In genomic region chr9:83957029-83957513, GRCh38 we compare ENCODE assay signal across 8 cellular contexts. TPM values are rescaled to one million over a fixed set of nuclear protein-coding genes. Genes with fewer than 3 reads are reported as not detected.
A peak's percentile ranks its signal among the peaks of the same experiment; 100 is the strongest.
DNase-seq lines count a peak whose midpoint lies in the region; ATAC-seq and TF ChIP-seq lines count a peak whose summit lies in the region.

No MANE protein-coding gene starts in this region.

- H3K27me3 ChIP-seq in skeletal muscle tissue (ENCODE audit: control insufficient read depth in 3 of 3, insufficient read depth in 3 of 3, low read length in 3 of 3), result no peaks in the 10 kb centered on the region

- peaks cover 0 to 1% (median under 1%) of the 10 kb centered on the region in 3 donors for H3K36me3 ChIP-seq in skeletal muscle tissue (ENCODE audit: control insufficient read depth in 3 of 3, insufficient read depth in 3 of 3, low read length in 3 of 3)

- TF ChIP-seq CTCF in fibroblast of the aortic adventitia (IDR thresholded peaks at IDR 0.05; ENCODE audit: insufficient read depth, low read length), result no peak

- H3K9ac ChIP-seq in skeletal muscle tissue (ENCODE audit: low read depth in 1 of 3, low read length in 3 of 3), result peak overlapping the region; percentile 92 to 96 (median 93)

- H3K4me3 ChIP-seq in fibroblast of the aortic adventitia (ENCODE audit: low read depth, low read length), result peak overlapping the region; percentile 70
- peak overlapping the region; percentile 90 to 95 (median 93) for H3K4me3 ChIP-seq in skeletal muscle tissue (ENCODE audit: low read length in 3 of 3)

- H3K27ac ChIP-seq in skeletal muscle tissue (ENCODE audit: low read depth, low read length), result peak overlapping the region; percentile 83

- peaks cover 3 to 19% (median 15%) of the 10 kb centered on the region in 3 donors for H3K4me1 ChIP-seq in skeletal muscle tissue (ENCODE audit: control insufficient read depth in 3 of 3, insufficient read depth in 3 of 3, low read length in 3 of 3)

- H3K9me3 ChIP-seq in skeletal muscle tissue (ENCODE audit: control insufficient read depth in 3 of 3, low read length in 3 of 3), result no peaks in the 10 kb centered on the region

- DNase-seq in DMS79 treated with DMSO at 0.1 percent for 48 hours (lab: John Stamatoyannopoulos, UW), result peak; percentile 26
- no peak for DNase-seq in DMS79 (lab: John Stamatoyannopoulos, UW)
- DNase-seq in RKO (ENCODE audit: low spot score), result peak; percentile 70
- DNase-seq in fibroblast of the aortic adventitia (ENCODE audit: low read depth), result no peak

- ATAC-seq in HG02938 (IDR thresholded peaks at IDR 0.05; ENCODE audit: unreplicated experiment) (no peak), GM19397 (IDR thresholded peaks at IDR 0.05; ENCODE audit: unreplicated experiment) (no peak), GM18858 (IDR thresholded peaks at IDR 0.05; ENCODE audit: unreplicated experiment) (no peak)

RNA-seq across cellular contexts. Expression of gene HNRNPK, which starts 22.9 kb away (rescaled TPM):
- total RNA-seq in fibroblast of the aortic adventitia (ENCODE audit: low replicate concordance), result 207 and 445 TPM in 2 replicates
- 446 TPM for total RNA-seq in skeletal muscle tissue

RNA-seq across cellular contexts. Expression of gene RMI1, which starts 23.5 kb away (rescaled TPM):
- total RNA-seq in fibroblast of the aortic adventitia (ENCODE audit: low replicate concordance), result 1.2 and 17.0 TPM in 2 replicates
- 3.1 TPM for total RNA-seq in skeletal muscle tissue

RNA-seq across cellular contexts. Expression of gene KIF27, which starts 35.8 kb away (rescaled TPM):
- total RNA-seq in fibroblast of the aortic adventitia (ENCODE audit: low replicate concordance) (6.0 and 7.2 TPM in 2 replicates), skeletal muscle tissue (6.3 TPM)

Comparison
In these comparisons a context has a peak if more than half of its experiments do, and no peak if none do; other contexts are left out.
1. DNase-seq: peak in DMS79 treated with DMSO at 0.1 percent for 48 hours (single experiment) and RKO (single experiment); none in DMS79 (single experiment) and fibroblast of the aortic adventitia (single experiment).